ENCODE assay signal across 16 cellular contexts in genomic region chr11:73100578-73100977, GRCh38. TPM values are rescaled to one million over a fixed set of nuclear protein-coding genes. Genes with fewer than 3 reads are reported as not detected.
DNase-seq lines count a peak whose midpoint lies in the region; ATAC-seq and TF ChIP-seq lines count a peak whose summit lies in the region.
"Had no signal": no experiment of that assay in that cellular context is flagged by ENCODE, and none has a peak within 500 bp of the region (broad histone marks: within the 10 kb centered on the region; RNA-seq: fewer than 3 reads in every experiment).

No MANE protein-coding gene starts in this region.

- in situ Hi-C loops in GM23248 (cut with MboI): no loop called here

- H3K4me3 ChIP-seq in GM23248: no peak overlapping the region
- H3K4me3 ChIP-seq: BLaER1 treated with 17β-estradiol and CSF1 and Interleukin-3, amounts not matched to agents 10 nM and 100 nM; GM12878 had no signal

- 0 out of 2 replicates have a peak, but pooled peaks cover 13% of the 10 kb centered on the region for H3K4me1 ChIP-seq in GM23248 (ENCODE audit: insufficient read depth)

- peaks cover 10% of the 10 kb centered on the region for H3K4me1 Mint-ChIP-seq in activated CD8-positive, alpha-beta T cell treated with anti-CD3 and anti-CD28 coated beads, Interleukin-2, amount 10 ng/mL, durations not matched to agents 7 days and 5 days (ENCODE audit: low read depth)
- H3K4me1 Mint-ChIP-seq in activated CD8-positive, alpha-beta T cell treated with anti-CD3 and anti-CD28 coated beads for 36 hours (ENCODE audit: low read depth): peaks cover 21% of the 10 kb centered on the region
- H3K4me1 Mint-ChIP-seq in WTC11: peaks cover 20% of the 10 kb centered on the region
- peaks cover 37 to 82% of the 10 kb centered on the region in 2 donors for H3K4me1 Mint-ChIP-seq in stimulated activated naive B cell treated with anti-CD40 and anti-IgM and Interleukin-4, amounts not matched to agents 10 μg/mL and 1 μg/mL and 100 μg/mL, for 72 hours

- TF ChIP-seq CTCF in activated CD8-positive, alpha-beta T cell treated with anti-CD3 and anti-CD28 coated beads for 36 hours (IDR thresholded peaks at IDR 0.05): no peak
- no peak for TF ChIP-seq CTCF in WTC11 (IDR thresholded peaks at IDR 0.05)

- intact Hi-C loops in activated CD8-positive, alpha-beta T cell treated with anti-CD3 and anti-CD28 coated beads for 36 hours (cut with micrococcal nuclease): no loop called here

- peaks cover 3% of the 10 kb centered on the region for H3K9me3 Mint-ChIP-seq in activated CD8-positive, alpha-beta T cell treated with anti-CD3 and anti-CD28 coated beads, Interleukin-2, amount 10 ng/mL, durations not matched to agents 7 days and 5 days (ENCODE audit: insufficient read depth)
- peaks cover 1% of the 10 kb centered on the region for H3K9me3 Mint-ChIP-seq in activated CD8-positive, alpha-beta T cell treated with anti-CD3 and anti-CD28 coated beads for 36 hours
- no peaks in the 10 kb centered on the region for H3K9me3 Mint-ChIP-seq in WTC11
- peaks cover 4 to 9% of the 10 kb centered on the region in 2 donors for H3K9me3 Mint-ChIP-seq in stimulated activated naive B cell treated with anti-CD40 and anti-IgM and Interleukin-4, amounts not matched to agents 10 μg/mL and 1 μg/mL and 100 μg/mL, for 72 hours
- H3K9me3 Mint-ChIP-seq: CD4-positive, alpha-beta T cell had no signal

- no peak overlapping the region for H3K9ac ChIP-seq in GM23248
- H3K9ac ChIP-seq: BLaER1 treated with 17β-estradiol and CSF1 and Interleukin-3, amounts not matched to agents 10 nM and 100 nM had no signal

- H3K36me3 Mint-ChIP-seq in activated CD8-positive, alpha-beta T cell treated with anti-CD3 and anti-CD28 coated beads, Interleukin-2, amount 10 ng/mL, durations not matched to agents 7 days and 5 days (ENCODE audit: low read depth): peaks cover 36% of the 10 kb centered on the region
- peaks cover 13% of the 10 kb centered on the region for H3K36me3 Mint-ChIP-seq in activated CD8-positive, alpha-beta T cell treated with anti-CD3 and anti-CD28 coated beads for 36 hours (ENCODE audit: low read depth)
- H3K36me3 Mint-ChIP-seq in WTC11: no peaks in the 10 kb centered on the region
- peaks cover 57 to 83% of the 10 kb centered on the region in 2 donors for H3K36me3 Mint-ChIP-seq in stimulated activated naive B cell treated with anti-CD40 and anti-IgM and Interleukin-4, amounts not matched to agents 10 μg/mL and 1 μg/mL and 100 μg/mL, for 72 hours

- H3F3A ChIP-seq in GM23248 (ENCODE audit: insufficient read depth): 0 out of 2 replicates have a peak, but pooled peaks cover 10% of the 10 kb centered on the region

- H3K4me3 Mint-ChIP-seq in activated CD8-positive, alpha-beta T cell treated with anti-CD3 and anti-CD28 coated beads, Interleukin-2, amount 10 ng/mL, durations not matched to agents 7 days and 5 days: no peak overlapping the region
- H3K4me3 Mint-ChIP-seq in activated CD8-positive, alpha-beta T cell treated with anti-CD3 and anti-CD28 coated beads for 36 hours: no peak overlapping the region
- H3K4me3 Mint-ChIP-seq in WTC11: no peak overlapping the region
- H3K4me3 Mint-ChIP-seq in stimulated activated naive B cell treated with anti-CD40 and anti-IgM and Interleukin-4, amounts not matched to agents 10 μg/mL and 1 μg/mL and 100 μg/mL, for 72 hours: no peak overlapping the region
- H3K4me3 Mint-ChIP-seq: CD4-positive, alpha-beta T cell had no signal

- POLR2A ChIA-PET in activated CD8-positive, alpha-beta T cell treated with anti-CD3 and anti-CD28 coated beads, Interleukin-2, amount 10 ng/mL, durations not matched to agents 7 days and 5 days (lab: Charles Lee): no interaction called here
- POLR2A ChIA-PET in activated CD8-positive, alpha-beta T cell treated with anti-CD3 and anti-CD28 coated beads for 36 hours (lab: Charles Lee): no interaction called here
- POLR2A ChIA-PET in WTC11 (lab: Charles Lee): no interaction called here

- H3K27ac Mint-ChIP-seq in activated CD8-positive, alpha-beta T cell treated with anti-CD3 and anti-CD28 coated beads, Interleukin-2, amount 10 ng/mL, durations not matched to agents 7 days and 5 days: peak overlapping the region; percentile 8
- H3K27ac Mint-ChIP-seq in activated CD8-positive, alpha-beta T cell treated with anti-CD3 and anti-CD28 coated beads for 36 hours: no peak overlapping the region
- peak overlapping the region; percentile 74 for H3K27ac Mint-ChIP-seq in WTC11
- H3K27ac Mint-ChIP-seq in stimulated activated naive B cell treated with anti-CD40 and anti-IgM and Interleukin-4, amounts not matched to agents 10 μg/mL and 1 μg/mL and 100 μg/mL, for 72 hours: peak overlapping the region; percentile 80

- no peaks in the 10 kb centered on the region for H4K20me1 ChIP-seq in GM23248 (ENCODE audit: insufficient read depth)

- H3K27me3 ChIP-seq in GM23248 (replicated peaks; ENCODE audit: insufficient read depth): no peaks in the 10 kb centered on the region
- H3K27me3 ChIP-seq: BLaER1 treated with 17β-estradiol and CSF1 and Interleukin-3, amounts not matched to agents 10 nM and 100 nM had no signal

- no peaks in the 10 kb centered on the region for H3K36me3 ChIP-seq in GM23248 (ENCODE audit: low read depth)

- WGBS in GM23248 (ENCODE audit: low coverage in 1 of 2, low lambda C conversion rate in 2 of 2, missing lambda C conversion rate in 2 of 2), 2 experiments: 91% methylated on average over 8 of the region's 8 CpGs

- CTCF ChIA-PET in activated CD8-positive, alpha-beta T cell treated with anti-CD3 and anti-CD28 coated beads, Interleukin-2, amount 10 ng/mL, durations not matched to agents 7 days and 5 days (lab: Charles Lee): no interaction called here
- CTCF ChIA-PET in activated CD8-positive, alpha-beta T cell treated with anti-CD3 and anti-CD28 coated beads for 36 hours (lab: Charles Lee): no interaction called here
- CTCF ChIA-PET in WTC11 (lab: Charles Lee): no interaction called here

- H3K79me2 ChIP-seq in GM23248 (ENCODE audit: insufficient read depth): peaks cover 49% of the 10 kb centered on the region

- H3K27ac ChIP-seq in GM23248: no peak overlapping the region
- H3K27ac ChIP-seq: 22Rv1; BLaER1 treated with 17β-estradiol and CSF1 and Interleukin-3, amounts not matched to agents 10 nM and 100 nM had no signal

- H3K4me2 ChIP-seq in GM23248 (ENCODE audit: unreplicated experiment): no peak overlapping the region

- no peaks in the 10 kb centered on the region for H3K9me3 ChIP-seq in GM23248 (ENCODE audit: low read depth)

- H3K9me2 ChIP-seq in GM23248 (ENCODE audit: insufficient read depth): no peaks in the 10 kb centered on the region

- no peak for DNase-seq in activated CD8-positive, alpha-beta T cell treated with anti-CD3 and anti-CD28 coated beads, Interleukin-2, amount 10 ng/mL, durations not matched to agents 7 days and 5 days
- no peak for DNase-seq in activated CD8-positive, alpha-beta T cell treated with anti-CD3 and anti-CD28 coated beads for 36 hours
- DNase-seq in WTC11 (ENCODE audit: low spot score): no peak
- DNase-seq in iPS DF 19.7 (ENCODE audit: low read depth, low spot score): peak; percentile 9
- DNase-seq in stimulated activated naive B cell treated with anti-CD40 and anti-IgM and Interleukin-4, amounts not matched to agents 10 μg/mL and 1 μg/mL and 100 μg/mL, for 72 hours: no peak
- no peak for DNase-seq in NCI-H1048 (lab: John Stamatoyannopoulos, UW)
- DNase-seq in GF-D8 (lab: John Stamatoyannopoulos, UW): no peak
- no peak for DNase-seq in GM23248
- DNase-seq: AML-193; Calu3; CD4-positive, alpha-beta T cell; DMS 273 treated with DMSO at 0.1 percent for 48 hours had no signal

- H3K27me3 Mint-ChIP-seq in activated CD8-positive, alpha-beta T cell treated with anti-CD3 and anti-CD28 coated beads, Interleukin-2, amount 10 ng/mL, durations not matched to agents 7 days and 5 days (ENCODE audit: low read depth): no peaks in the 10 kb centered on the region
- no peaks in the 10 kb centered on the region for H3K27me3 Mint-ChIP-seq in activated CD8-positive, alpha-beta T cell treated with anti-CD3 and anti-CD28 coated beads for 36 hours
- no peaks in the 10 kb centered on the region; the same call in 1 of the 2 replicates for H3K27me3 Mint-ChIP-seq in WTC11 (ENCODE audit: low read depth)
- H3K27me3 Mint-ChIP-seq in stimulated activated naive B cell treated with anti-CD40 and anti-IgM and Interleukin-4, amounts not matched to agents 10 μg/mL and 1 μg/mL and 100 μg/mL, for 72 hours: no peaks in the 10 kb centered on the region
- H3K27me3 Mint-ChIP-seq: CD4-positive, alpha-beta T cell had no signal

- H2AFZ ChIP-seq in GM23248: no peak overlapping the region

- no peak for ATAC-seq in activated CD8-positive, alpha-beta T cell treated with anti-CD3 and anti-CD28 coated beads, Interleukin-2, amount 10 ng/mL, durations not matched to agents 7 days and 5 days
- ATAC-seq in activated CD8-positive, alpha-beta T cell treated with anti-CD3 and anti-CD28 coated beads for 36 hours: no peak
- no peak for ATAC-seq in WTC11
- no peak for ATAC-seq in stimulated activated naive B cell treated with anti-CD40 and anti-IgM and Interleukin-4, amounts not matched to agents 10 μg/mL and 1 μg/mL and 100 μg/mL, for 72 hours (replicated peaks)
- ATAC-seq: GM12878, HCT116 had no signal

TF ChIP-seq in WTC11, 78 proteins besides CTCF, POLR2A, EP300 and RAD21 (continues in another document):
- TF ChIP-seq ZNF138 (CRISPR knock-in tag; conservative IDR thresholded peaks at IDR 0.05): no peak
- TF ChIP-seq ZSCAN18 (CRISPR knock-in tag; IDR thresholded peaks at IDR 0.05): no peak
- no peak for TF ChIP-seq IRF2 (CRISPR knock-in tag; IDR thresholded peaks at IDR 0.05; ENCODE audit: borderline replicate concordance, low read depth)

RNA-seq across cellular contexts. Expression of gene FCHSD2, which starts 41.5 kb away (rescaled TPM):
- total RNA-seq in activated CD8-positive, alpha-beta T cell treated with anti-CD3 and anti-CD28 coated beads, Interleukin-2, amount 10 ng/mL, durations not matched to agents 7 days and 5 days: 10 to 100 TPM; 49.6 to 51.8 TPM
- total RNA-seq in activated CD8-positive, alpha-beta T cell treated with anti-CD3 and anti-CD28 coated beads for 36 hours: 10 to 100 TPM; 23.6 to 24.8 TPM
- total RNA-seq in WTC11 (2021): 8.4 to 10.1 TPM (median 8.8 TPM) in 3 replicates
- 8.1 and 9.1 TPM in 2 replicates for total RNA-seq in GM23248 (2014; rRNA removed; shearing (Covaris generic))
- 17.6 and 19.8 TPM in 2 replicates for polyA plus RNA-seq in GM23248 (2016; fragmentation: Nextera tagmentation; extraction: Ambion mirVana)
